ENCODE assay signal across 31 cellular contexts in the genomic region with DNA sequence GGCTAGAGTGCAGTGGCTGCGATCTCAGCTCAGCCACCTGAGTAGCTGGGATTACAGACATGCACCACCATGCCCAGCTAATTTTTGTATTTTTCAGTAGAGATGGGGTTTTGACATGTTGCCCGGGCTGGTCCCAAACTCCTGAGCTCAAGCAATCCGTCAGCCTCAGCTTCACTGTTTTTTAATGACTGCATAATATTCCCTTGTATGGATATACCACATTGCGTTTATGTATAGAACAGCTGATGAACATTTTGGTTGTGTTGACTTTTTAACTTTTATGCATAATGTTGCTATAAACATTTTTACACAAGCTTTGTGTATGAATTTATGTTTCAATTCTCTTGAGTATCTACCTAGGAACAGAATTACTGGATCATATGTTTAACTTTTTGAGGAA. TPM values are rescaled to one million over a fixed set of nuclear protein-coding genes. Genes with fewer than 3 reads are reported as not detected.
"Had no signal": no experiment of that assay in that cellular context is flagged by ENCODE, and none has a peak within 500 bp of the region (broad histone marks: within the 10 kb centered on the region; RNA-seq: fewer than 3 reads in every experiment).

No MANE protein-coding gene starts in this region.

- FAIRE-seq: urothelium cell line had no signal

- H3K36me3 ChIP-seq: stomach, suprapubic skin, thoracic aorta, thyroid gland, tibial artery, tibial nerve, transverse colon, upper lobe of left lung, upper lobe of right lung, uterus, vagina had no signal

- ATAC-seq: stimulated activated effector memory CD8-positive, alpha-beta T cell treated with anti-CD3 and anti-CD28 coated beads, Interleukin-12 subunit alpha, Interleukin-12 subunit beta, amount 100 ng/mL, for 72 hours; stimulated activated memory B cell treated with anti-CD40 and anti-IgM and Interleukin-4, amounts not matched to agents 10 μg/mL and 1 μg/mL and 100 μg/mL, for 72 hours; stimulated activated naive B cell treated with anti-CD40 and anti-IgM and Interleukin-4, amounts not matched to agents 10 μg/mL and 1 μg/mL and 100 μg/mL, for 72 hours; stimulated activated naive CD8-positive, alpha-beta T cell treated with anti-CD3 and anti-CD28 coated beads, Interleukin-15, amount 100 ng/mL, for 72 hours; stimulated activated naive CD8-positive, alpha-beta T cell treated with anti-CD3 and anti-CD28 coated beads, Interleukin-15, Interleukin-2, amounts not matched to agents 100 U/mL and 50 U/mL, for 24 hours; upper lobe of right lung had no signal

- H3K9me3 ChIP-seq: testis, thoracic aorta, thyroid gland, transverse colon, upper lobe of right lung, uterus, vagina had no signal

- H3K27me3 ChIP-seq: testis, thyroid gland, vagina had no signal

- H3K4me1 ChIP-seq: testis, upper lobe of right lung, uterus had no signal

- DNase-seq: stimulated activated CD4-positive, alpha-beta T cell treated with anti-CD3 and anti-CD28 coated beads, Interleukin-2, amount 100 ng/mL, for 48 hours; stimulated activated CD4-positive, alpha-beta T cell treated with anti-CD3 and anti-CD28 coated beads, Interleukin-4, amount 100 ng/mL, for 1 hour; stimulated activated CD4-positive, alpha-beta T cell treated with anti-CD3 and anti-CD28 coated beads, Interleukin-4, amount 100 ng/mL, for 24 hours; stimulated activated CD4-positive, alpha-beta T cell treated with anti-CD3 and anti-CD28 coated beads, Interleukin-4, amount 100 ng/mL, for 4 hours; stimulated activated CD8-positive, alpha-beta memory T cell treated with anti-CD3 and anti-CD28 coated beads, Interleukin-4, amount 100 ng/mL, for 48 hours; stimulated activated naive B cell treated with anti-CD40 and anti-IgM and Interleukin-4, amounts not matched to agents 10 μg/mL and 1 μg/mL and 100 μg/mL, for 72 hours; stimulated activated naive CD4-positive, alpha-beta T cell; stimulated activated naive CD4-positive, alpha-beta T cell treated with Interleukin-2 at 50 U/mL for 16 hours; stimulated activated naive CD8-positive, alpha-beta T cell treated with anti-CD3 and anti-CD28 coated beads, Interleukin-15, amount 100 ng/mL, for 72 hours; stimulated activated naive CD8-positive, alpha-beta T cell treated with anti-CD3 and anti-CD28 coated beads, Interleukin-15, Interleukin-2, amounts not matched to agents 100 U/mL and 50 U/mL, for 24 hours; stomach; substantia nigra; testis; thyroid gland; tibial artery; transverse colon; trophoblast cell; upper lobe of left lung; upper lobe of right lung; uterus had no signal

- H3K27ac ChIP-seq: stomach, suprapubic skin, testis, thoracic aorta, thyroid gland, tibial artery, tibial nerve, transverse colon, upper lobe of left lung, upper lobe of right lung, uterus, vagina had no signal

- H3K4me3 ChIP-seq: stomach, suprapubic skin, testis, thoracic aorta, thyroid gland, tibial artery, tibial nerve, transverse colon, upper lobe of left lung, upper lobe of right lung, uterus, vagina had no signal

RNA-seq across cellular contexts. Expression of a gene that starts 4.3 kb away (rescaled TPM):
- total RNA-seq: subcutaneous adipose tissue, suprapubic skin, temporal lobe, thoracic aorta, thyroid gland, upper lobe of right lung, ureter, urinary bladder, uterus, vagina had no signal

RNA-seq across cellular contexts. Expression of a gene that starts 43.9 kb away (rescaled TPM):
- total RNA-seq: stomach, subcutaneous adipose tissue, suprapubic skin, temporal lobe, thoracic aorta, thyroid gland, tibial nerve, transverse colon, upper lobe of left lung, upper lobe of right lung, ureter, urinary bladder, vagina had no signal
- polyA plus RNA-seq: stomach, urinary bladder had no signal
